ENCODE assay signal across 2 cellular contexts in the genomic region with DNA sequence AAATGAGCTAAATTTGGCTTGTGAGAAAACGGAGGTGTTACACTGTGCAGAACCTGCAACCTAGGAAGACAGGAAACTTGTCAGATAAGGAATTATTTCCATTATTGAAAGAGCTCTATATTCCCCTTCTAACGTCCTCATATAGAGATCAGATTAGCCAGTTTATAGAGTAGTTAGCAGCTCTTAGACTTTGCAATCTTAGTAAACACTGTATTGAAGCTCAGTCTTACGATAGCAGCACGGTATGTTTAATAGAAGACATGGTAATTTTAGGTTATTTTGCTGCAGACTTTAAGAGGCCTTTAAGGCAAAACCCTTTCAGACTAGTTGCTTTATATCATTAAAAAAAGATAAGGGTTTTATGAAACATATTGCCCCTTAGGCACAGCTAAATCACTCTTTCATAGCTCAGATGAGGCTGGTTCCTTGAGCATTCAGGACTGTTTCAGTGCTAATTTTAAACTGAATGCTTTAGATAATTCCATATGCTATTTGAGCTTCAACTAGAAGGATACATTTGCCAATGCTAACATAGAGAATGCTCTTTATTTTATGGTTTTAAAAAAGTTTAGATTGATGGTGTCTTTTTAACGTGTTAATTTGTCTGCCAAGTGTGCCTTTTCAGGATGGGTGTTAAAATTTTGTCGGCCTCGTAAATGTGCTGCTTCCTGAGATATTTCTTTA.
TF ChIP-seq lines count a peak whose summit lies in the region.

No MANE protein-coding gene starts in this region.

TF ChIP-seq in A549, 52 proteins besides CTCF, POLR2A, EP300 and RAD21 (continued from another document):
- TF ChIP-seq, protein P1, sequence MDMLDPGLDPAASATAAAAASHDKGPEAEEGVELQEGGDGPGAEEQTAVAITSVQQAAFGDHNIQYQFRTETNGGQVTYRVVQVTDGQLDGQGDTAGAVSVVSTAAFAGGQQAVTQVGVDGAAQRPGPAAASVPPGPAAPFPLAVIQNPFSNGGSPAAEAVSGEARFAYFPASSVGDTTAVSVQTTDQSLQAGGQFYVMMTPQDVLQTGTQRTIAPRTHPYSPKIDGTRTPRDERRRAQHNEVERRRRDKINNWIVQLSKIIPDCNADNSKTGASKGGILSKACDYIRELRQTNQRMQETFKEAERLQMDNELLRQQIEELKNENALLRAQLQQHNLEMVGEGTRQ (IDR thresholded peaks at IDR 0.05), result no peak
- TF ChIP-seq, protein P2, sequence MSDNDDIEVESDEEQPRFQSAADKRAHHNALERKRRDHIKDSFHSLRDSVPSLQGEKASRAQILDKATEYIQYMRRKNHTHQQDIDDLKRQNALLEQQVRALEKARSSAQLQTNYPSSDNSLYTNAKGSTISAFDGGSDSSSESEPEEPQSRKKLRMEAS (IDR thresholded peaks at IDR 0.05), result no peak
- no peak for TF ChIP-seq KDM5A (IDR thresholded peaks at IDR 0.05)
- no peak for TF ChIP-seq MAZ (IDR thresholded peaks at IDR 0.05; ENCODE audit: borderline replicate concordance, low read depth, low read length)
- TF ChIP-seq KDM1A (IDR thresholded peaks at IDR 0.05; ENCODE audit: low read depth), result no peak
- no peak for TF ChIP-seq CBX2 (IDR thresholded peaks at IDR 0.05; ENCODE audit: borderline replicate concordance, low read depth)
- no peak for TF ChIP-seq GATA3 (IDR thresholded peaks at IDR 0.05; ENCODE audit: borderline replicate concordance)
- no peak for TF ChIP-seq CBX8 (IDR thresholded peaks at IDR 0.05)
- no peak for TF ChIP-seq POLR2AphosphoS2 (conservative IDR thresholded peaks at IDR 0.05; ENCODE audit: low read length)
- no peak for TF ChIP-seq FOSL2 (IDR thresholded peaks at IDR 0.05)
- no peak for TF ChIP-seq FOSL2 (CRISPR knock-in tag; IDR thresholded peaks at IDR 0.05)
- TF ChIP-seq BHLHE40 (IDR thresholded peaks at IDR 0.05; ENCODE audit: low read depth, low read length), result no peak
- no peak for TF ChIP-seq TP53 (CRISPR knock-in tag; IDR thresholded peaks at IDR 0.05)

TF ChIP-seq in HEK293, 187 proteins besides CTCF, POLR2A, EP300 and RAD21 (continued from another document):
- TF ChIP-seq GLI4 (tag by site-specific recombination; IDR thresholded peaks at IDR 0.05) (no peak), SETDB1 (IDR thresholded peaks at IDR 0.05; ENCODE audit: insufficient read length, low read length) (no peak), OVOL3 (tag by site-specific recombination; IDR thresholded peaks at IDR 0.05) (no peak), ZNF660 (tag by site-specific recombination; IDR thresholded peaks at IDR 0.05) (no peak), BCL11B (tag by site-specific recombination; IDR thresholded peaks at IDR 0.05; ENCODE audit: low read depth) (peak; percentile 55), FEZF1 (tag by site-specific recombination; IDR thresholded peaks at IDR 0.05) (peak; percentile 56), ZNF530 (tag by site-specific recombination; IDR thresholded peaks at IDR 0.05; ENCODE audit: low read depth) (no peak), GLIS1 (tag by site-specific recombination; IDR thresholded peaks at IDR 0.05) (no peak), ZNF146 (tag by site-specific recombination; IDR thresholded peaks at IDR 0.05) (no peak), ZNF596 (tag by site-specific recombination; IDR thresholded peaks at IDR 0.05) (no peak), ZNF404 (tag by site-specific recombination; IDR thresholded peaks at IDR 0.05) (no peak), ZNF433 (tag by site-specific recombination; IDR thresholded peaks at IDR 0.05; ENCODE audit: low read depth) (no peak), ZNF239 (tag by site-specific recombination; IDR thresholded peaks at IDR 0.05) (no peak), ZNF654 (tag by site-specific recombination; IDR thresholded peaks at IDR 0.05; ENCODE audit: low read depth) (no peak), ZNF610 (tag by site-specific recombination; IDR thresholded peaks at IDR 0.05; ENCODE audit: borderline replicate concordance) (no peak), ZNF341 (tag by site-specific recombination; IDR thresholded peaks at IDR 0.05; ENCODE audit: low read depth) (no peak), ZNF366 (tag by site-specific recombination; conservative IDR thresholded peaks at IDR 0.05) (no peak)
- TF ChIP-seq, protein P3, sequence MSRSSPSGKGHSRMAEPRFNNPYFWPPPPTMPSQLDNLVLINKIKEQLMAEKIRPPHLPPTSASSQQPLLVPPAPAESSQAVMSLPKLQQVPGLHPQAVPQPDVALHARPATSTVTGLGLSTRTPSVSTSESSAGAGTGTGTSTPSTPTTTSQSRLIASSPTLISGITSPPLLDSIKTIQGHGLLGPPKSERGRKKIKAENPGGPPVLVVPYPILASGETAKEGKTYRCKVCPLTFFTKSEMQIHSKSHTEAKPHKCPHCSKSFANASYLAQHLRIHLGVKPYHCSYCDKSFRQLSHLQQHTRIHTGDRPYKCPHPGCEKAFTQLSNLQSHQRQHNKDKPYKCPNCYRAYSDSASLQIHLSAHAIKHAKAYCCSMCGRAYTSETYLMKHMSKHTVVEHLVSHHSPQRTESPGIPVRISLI (tag by site-specific recombination; IDR thresholded peaks at IDR 0.05), result no peak
- TF ChIP-seq, protein P4, sequence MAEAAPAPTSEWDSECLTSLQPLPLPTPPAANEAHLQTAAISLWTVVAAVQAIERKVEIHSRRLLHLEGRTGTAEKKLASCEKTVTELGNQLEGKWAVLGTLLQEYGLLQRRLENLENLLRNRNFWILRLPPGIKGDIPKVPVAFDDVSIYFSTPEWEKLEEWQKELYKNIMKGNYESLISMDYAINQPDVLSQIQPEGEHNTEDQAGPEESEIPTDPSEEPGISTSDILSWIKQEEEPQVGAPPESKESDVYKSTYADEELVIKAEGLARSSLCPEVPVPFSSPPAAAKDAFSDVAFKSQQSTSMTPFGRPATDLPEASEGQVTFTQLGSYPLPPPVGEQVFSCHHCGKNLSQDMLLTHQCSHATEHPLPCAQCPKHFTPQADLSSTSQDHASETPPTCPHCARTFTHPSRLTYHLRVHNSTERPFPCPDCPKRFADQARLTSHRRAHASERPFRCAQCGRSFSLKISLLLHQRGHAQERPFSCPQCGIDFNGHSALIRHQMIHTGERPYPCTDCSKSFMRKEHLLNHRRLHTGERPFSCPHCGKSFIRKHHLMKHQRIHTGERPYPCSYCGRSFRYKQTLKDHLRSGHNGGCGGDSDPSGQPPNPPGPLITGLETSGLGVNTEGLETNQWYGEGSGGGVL (tag by site-specific recombination; IDR thresholded peaks at IDR 0.05), result no peak
- TF ChIP-seq, protein P5, sequence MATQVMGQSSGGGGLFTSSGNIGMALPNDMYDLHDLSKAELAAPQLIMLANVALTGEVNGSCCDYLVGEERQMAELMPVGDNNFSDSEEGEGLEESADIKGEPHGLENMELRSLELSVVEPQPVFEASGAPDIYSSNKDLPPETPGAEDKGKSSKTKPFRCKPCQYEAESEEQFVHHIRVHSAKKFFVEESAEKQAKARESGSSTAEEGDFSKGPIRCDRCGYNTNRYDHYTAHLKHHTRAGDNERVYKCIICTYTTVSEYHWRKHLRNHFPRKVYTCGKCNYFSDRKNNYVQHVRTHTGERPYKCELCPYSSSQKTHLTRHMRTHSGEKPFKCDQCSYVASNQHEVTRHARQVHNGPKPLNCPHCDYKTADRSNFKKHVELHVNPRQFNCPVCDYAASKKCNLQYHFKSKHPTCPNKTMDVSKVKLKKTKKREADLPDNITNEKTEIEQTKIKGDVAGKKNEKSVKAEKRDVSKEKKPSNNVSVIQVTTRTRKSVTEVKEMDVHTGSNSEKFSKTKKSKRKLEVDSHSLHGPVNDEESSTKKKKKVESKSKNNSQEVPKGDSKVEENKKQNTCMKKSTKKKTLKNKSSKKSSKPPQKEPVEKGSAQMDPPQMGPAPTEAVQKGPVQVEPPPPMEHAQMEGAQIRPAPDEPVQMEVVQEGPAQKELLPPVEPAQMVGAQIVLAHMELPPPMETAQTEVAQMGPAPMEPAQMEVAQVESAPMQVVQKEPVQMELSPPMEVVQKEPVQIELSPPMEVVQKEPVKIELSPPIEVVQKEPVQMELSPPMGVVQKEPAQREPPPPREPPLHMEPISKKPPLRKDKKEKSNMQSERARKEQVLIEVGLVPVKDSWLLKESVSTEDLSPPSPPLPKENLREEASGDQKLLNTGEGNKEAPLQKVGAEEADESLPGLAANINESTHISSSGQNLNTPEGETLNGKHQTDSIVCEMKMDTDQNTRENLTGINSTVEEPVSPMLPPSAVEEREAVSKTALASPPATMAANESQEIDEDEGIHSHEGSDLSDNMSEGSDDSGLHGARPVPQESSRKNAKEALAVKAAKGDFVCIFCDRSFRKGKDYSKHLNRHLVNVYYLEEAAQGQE (tag by site-specific recombination; IDR thresholded peaks at IDR 0.05), result no peak
